8 cellular contexts compared by ENCODE assay signal in the genomic region with DNA sequence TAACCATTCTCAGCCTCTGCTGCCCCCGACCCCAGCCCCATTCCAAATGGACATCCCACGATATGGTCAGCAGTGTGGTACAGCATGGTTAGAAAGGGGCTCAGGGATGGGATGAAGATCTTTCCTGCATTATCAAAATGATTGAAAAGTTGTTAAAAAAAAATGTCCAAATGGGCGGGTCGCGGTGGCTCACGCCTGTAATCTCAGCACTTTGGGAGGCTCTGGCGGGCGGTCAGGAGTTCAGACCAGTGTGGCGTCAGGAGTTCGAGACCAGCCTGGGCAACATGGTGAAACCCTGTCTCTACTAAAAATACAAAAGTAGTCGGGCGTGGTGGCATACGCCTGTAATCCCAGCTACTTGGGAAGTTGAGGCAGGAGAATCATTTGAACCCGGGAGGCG. TPM values are rescaled to one million over a fixed set of nuclear protein-coding genes. Genes with fewer than 3 reads are reported as not detected.
DNase-seq lines count a peak whose midpoint lies in the region; ATAC-seq and TF ChIP-seq lines count a peak whose summit lies in the region.

No MANE protein-coding gene starts in this region.

- H3K4me3 ChIP-seq in A673 (ENCODE audit: low read depth, low read length, poor library complexity, severe bottlenecking): peak overlapping the region; percentile 87
- H3K4me3 ChIP-seq in naive thymus-derived CD4-positive, alpha-beta T cell (ENCODE audit: low read length): peak overlapping the region; percentile 100

- H3K9me3 Mint-ChIP-seq in IgD-negative memory B cell: no peaks in the 10 kb centered on the region
- no peaks in the 10 kb centered on the region for H3K9me3 Mint-ChIP-seq in MCF 10A (ENCODE audit: unreplicated experiment)
- peaks cover 0 to 3% (median 0%) of the 10 kb centered on the region in 11 donors for H3K9me3 Mint-ChIP-seq in naive thymus-derived CD4-positive, alpha-beta T cell

- intact Hi-C loops in A673 (cut with micrococcal nuclease; ENCODE audit: unreplicated experiment) (loop anchor here (10.0 kb wide), 1 partner anchor 348 kb away; a partner anchor contains a TSS), MCF 10A (cut with micrococcal nuclease) (no loop called here)
- intact Hi-C loops in naive thymus-derived CD4-positive, alpha-beta T cell (cut with micrococcal nuclease): loop anchor here (1.0 to 10.0 kb wide), 13 partner anchors 54 to 1400 kb away; a partner anchor contains a TSS

- TF ChIP-seq CTCF in A673 (conservative IDR thresholded peaks at IDR 0.05; ENCODE audit: low read depth, low read length) (no peak), MCF 10A (IDR thresholded peaks at IDR 0.05; ENCODE audit: unreplicated experiment) (no peak)

- no peak for DNase-seq in A673 (ENCODE audit: low spot score)
- DNase-seq in MCF 10A (ENCODE audit: unreplicated experiment): no peak
- no peak for DNase-seq in naive thymus-derived CD4-positive, alpha-beta T cell
- no peak for DNase-seq in NCI-H128 (lab: John Stamatoyannopoulos, UW; ENCODE audit: unreplicated experiment)
- no peak for DNase-seq in GM03348 (ENCODE audit: low spot score)

- BruUV-seq in A673 (replicated peaks; lab: Mats Ljungman, UMichigan): no TSS peak
- BruUV-seq in MCF 10A (replicated peaks; lab: Mats Ljungman, UMichigan): no TSS peak

- peak overlapping the region; percentile 98 to 99 (median 98) for H3K27ac Mint-ChIP-seq in IgD-negative memory B cell
- H3K27ac Mint-ChIP-seq in MCF 10A (ENCODE audit: low read depth, unreplicated experiment): peak overlapping the region; percentile 97
- peak overlapping the region; percentile 96 to 100 (median 98) for H3K27ac Mint-ChIP-seq in naive thymus-derived CD4-positive, alpha-beta T cell

- no peak for ATAC-seq in naive thymus-derived CD4-positive, alpha-beta T cell
- ATAC-seq in GM18867 (IDR thresholded peaks at IDR 0.05; ENCODE audit: unreplicated experiment): no peak
- no peak for ATAC-seq in GM21381 (IDR thresholded peaks at IDR 0.05; ENCODE audit: unreplicated experiment)

- H3K36me3 ChIP-seq in A673 (ENCODE audit: insufficient read depth, low read length, poor library complexity, severe bottlenecking): peaks cover 21% of the 10 kb centered on the region
- peaks cover 0 to 12% (median 0%) of the 10 kb centered on the region in 3 experiments for H3K36me3 ChIP-seq in naive thymus-derived CD4-positive, alpha-beta T cell (ENCODE audit: control insufficient read depth in 2 of 3, insufficient read depth in 3 of 3, low read length in 3 of 3)

- H3K27me3 Mint-ChIP-seq in IgD-negative memory B cell (no peaks in the 10 kb centered on the region), MCF 10A (ENCODE audit: insufficient read depth, unreplicated experiment) (no peaks in the 10 kb centered on the region)
- no peaks in the 10 kb centered on the region for H3K27me3 Mint-ChIP-seq in naive thymus-derived CD4-positive, alpha-beta T cell

- CTCF ChIA-PET in A673 (lab: Charles Lee): no interaction called here
- CTCF ChIA-PET in MCF 10A (lab: Yijun Ruan, JAX): interaction anchor here (0.7 to 1.1 kb wide), 4 partner anchors 45 to 134 kb away, joined by 3 to 4 read pairs (median 3); no protein-coding TSS in a partner anchor
- CTCF ChIA-PET in naive thymus-derived CD4-positive, alpha-beta T cell (lab: Charles Lee): no interaction called here

- POLR2A ChIA-PET in A673 (lab: Charles Lee; ENCODE audit: low non-redundant PET) (interaction anchor here (0.5 kb wide), 1 partner anchor 110 kb away, joined by 5 read pairs; no protein-coding TSS in a partner anchor), MCF 10A (lab: Yijun Ruan, JAX) (interaction anchor here (0.5 to 2.6 kb wide), 14 partner anchors 10 to 783 kb away, joined by 3 to 19 read pairs (median 4); a partner anchor contains a TSS)
- POLR2A ChIA-PET in naive thymus-derived CD4-positive, alpha-beta T cell (lab: Charles Lee): interaction anchor here (0.7 to 2.6 kb wide), 11 partner anchors 10 to 759 kb away, joined by 3 to 21 read pairs (median 8); a partner anchor contains a TSS

- H3K4me1 Mint-ChIP-seq in IgD-negative memory B cell: peaks cover 24 to 26% (median 24%) of the 10 kb centered on the region in 3 donors
- H3K4me1 Mint-ChIP-seq in MCF 10A (ENCODE audit: insufficient read depth, unreplicated experiment): peaks cover 8% of the 10 kb centered on the region
- H3K4me1 Mint-ChIP-seq in naive thymus-derived CD4-positive, alpha-beta T cell: peaks cover 18 to 62% (median 55%) of the 10 kb centered on the region in 7 donors

- H3K9me3 ChIP-seq in A673 (ENCODE audit: low read depth, low read length, poor library complexity, severe bottlenecking): no peaks in the 10 kb centered on the region
- H3K9me3 ChIP-seq in naive thymus-derived CD4-positive, alpha-beta T cell (ENCODE audit: control insufficient read depth in 2 of 3, low read length in 3 of 3): no peaks in the 10 kb centered on the region

- no peaks in the 10 kb centered on the region for H3K27me3 ChIP-seq in A673 (replicated peaks; ENCODE audit: insufficient read depth, low read depth, low read length, poor library complexity)
- no peaks in the 10 kb centered on the region for H3K27me3 ChIP-seq in naive thymus-derived CD4-positive, alpha-beta T cell (ENCODE audit: control insufficient read depth in 2 of 2, insufficient read depth in 2 of 2, low read length in 2 of 2)

- no peak overlapping the region for H3K27ac ChIP-seq in A673 (ENCODE audit: low read depth, low read length, poor library complexity, severe bottlenecking)
- peak overlapping the region; percentile 90 for H3K27ac ChIP-seq in naive thymus-derived CD4-positive, alpha-beta T cell (ENCODE audit: low read depth, low read length)

- peak overlapping the region; percentile 99 to 100 (median 100) for H3K4me3 Mint-ChIP-seq in IgD-negative memory B cell
- peak overlapping the region; percentile 94 for H3K4me3 Mint-ChIP-seq in MCF 10A (ENCODE audit: unreplicated experiment)
- peak overlapping the region; percentile 99 to 100 (median 100) for H3K4me3 Mint-ChIP-seq in naive thymus-derived CD4-positive, alpha-beta T cell

- H3K4me1 ChIP-seq in A673 (ENCODE audit: insufficient read depth, low read length, poor library complexity, severe bottlenecking): no peaks in the 10 kb centered on the region
- peaks cover 11 to 16% of the 10 kb centered on the region in 2 donors for H3K4me1 ChIP-seq in naive thymus-derived CD4-positive, alpha-beta T cell (ENCODE audit: control insufficient read depth in 2 of 2, insufficient read depth in 2 of 2, low read length in 2 of 2)

- H3K36me3 Mint-ChIP-seq in IgD-negative memory B cell (peaks cover 2% of the 10 kb centered on the region), MCF 10A (ENCODE audit: insufficient read depth, unreplicated experiment) (peaks cover 16% of the 10 kb centered on the region)
- peaks cover 0 to 23% (median 18%) of the 10 kb centered on the region in 5 donors for H3K36me3 Mint-ChIP-seq in naive thymus-derived CD4-positive, alpha-beta T cell

RNA-seq across cellular contexts. Expression of a gene that starts 54.3 kb away (rescaled TPM):
- total RNA-seq in A673 (2021) (15.5 and 18.7 TPM in 2 replicates), MCF 10A (2022) (5.3 and 5.6 TPM in 2 replicates)
- polyA plus RNA-seq in IgD-negative memory B cell: 11.2 TPM
- 10 to 100 TPM; 10.8 to 17.1 (median 15.5) TPM for total RNA-seq in naive thymus-derived CD4-positive, alpha-beta T cell
- polyA plus RNA-seq in naive thymus-derived CD4-positive, alpha-beta T cell: 1 to 10 TPM; 4.1 to 5.8 TPM
